Comparison of ENCODE assay signal across 9 cellular contexts in genomic region chrX:153649178-153649914, GRCh38. TPM values are rescaled to one million over a fixed set of nuclear protein-coding genes. Genes with fewer than 3 reads are reported as not detected.
DNase-seq lines count a peak whose midpoint lies in the region; ATAC-seq and TF ChIP-seq lines count a peak whose summit lies in the region.
"Had no signal": no experiment of that assay in that cellular context is flagged by ENCODE, and none has a peak within 500 bp of the region (broad histone marks: within the 10 kb centered on the region; RNA-seq: fewer than 3 reads in every experiment).

No MANE protein-coding gene starts in this region.

- 78 to 79% methylated on average over 19 to 26 of the region's 26 CpGs for WGBS in heart right ventricle, 2 donors

- intact Hi-C loops in activated CD4-positive, alpha-beta T cell treated with anti-CD3 and anti-CD28 coated beads, Interleukin-2, amount 10 ng/mL, durations not matched to agents 24 days and 14 days (cut with micrococcal nuclease), result loop anchor here (1.0 to 5.0 kb wide), 2 partner anchors 42 to 94 kb away; no protein-coding TSS in a partner anchor
- intact Hi-C loops in heart right ventricle (cut with DNase I), result loop anchor here in 2 of 10 donors (1.0 to 10.0 kb wide), 2 partner anchors 95 kb away; no protein-coding TSS in a partner anchor

- ATAC-seq in heart right ventricle, result peak in 5 of 8 donors; percentile 42 to 70 (median 60)

- H3K4me1 ChIP-seq in heart right ventricle, result peaks cover 0 to 11% (median 3%) of the 10 kb centered on the region in 9 donors

- peaks cover 28% of the 10 kb centered on the region for H3K27me3 Mint-ChIP-seq in activated CD4-positive, alpha-beta T cell treated with anti-CD3 and anti-CD28 coated beads, Interleukin-2, amount 10 ng/mL, durations not matched to agents 24 days and 14 days

- no peaks in the 10 kb centered on the region for H3K36me3 ChIP-seq in heart right ventricle

- peaks cover 2% of the 10 kb centered on the region for H3K4me1 Mint-ChIP-seq in activated CD4-positive, alpha-beta T cell treated with anti-CD3 and anti-CD28 coated beads, Interleukin-2, amount 10 ng/mL, durations not matched to agents 24 days and 14 days
- H3K4me1 Mint-ChIP-seq: nephron had no signal

- peak in 5 of 6 experiments; percentile 1 to 22 (median 14) for DNase-seq in stimulated activated naive CD4-positive, alpha-beta T cell (lab: John Stamatoyannopoulos, UW)
- no peak for DNase-seq in stimulated activated naive CD4-positive, alpha-beta T cell treated with Interleukin-2 at 50 U/mL for 16 hours (lab: John Stamatoyannopoulos, UW)
- DNase-seq in NCI-H2029 (lab: John Stamatoyannopoulos, UW) (peak; percentile 16), heart right ventricle (peak; percentile 17 to 28), NCI-H1930 (lab: John Stamatoyannopoulos, UW) (no peak), DMS114 treated with DMSO at 0.1 percent for 48 hours (lab: John Stamatoyannopoulos, UW; ENCODE audit: unreplicated experiment) (no peak)
- peak; percentile 77 for DNase-seq in activated CD4-positive, alpha-beta T cell treated with anti-CD3 and anti-CD28 coated beads, Interleukin-2, amount 10 ng/mL, durations not matched to agents 24 days and 14 days
- peak; percentile 11 for DNase-seq in stimulated activated CD8-positive, alpha-beta memory T cell treated with anti-CD3 and anti-CD28 coated beads, Interleukin-4, amount 100 ng/mL, for 24 hours (ENCODE audit: low read depth)

- no peak overlapping the region for H3K27ac ChIP-seq in heart right ventricle

- no peaks in the 10 kb centered on the region for H3K36me3 Mint-ChIP-seq in activated CD4-positive, alpha-beta T cell treated with anti-CD3 and anti-CD28 coated beads, Interleukin-2, amount 10 ng/mL, durations not matched to agents 24 days and 14 days (ENCODE audit: low read depth)

- H3K27me3 ChIP-seq in heart right ventricle, result peaks cover 0 to 52% (median 42%) of the 10 kb centered on the region in 7 donors

- H3K4me3 Mint-ChIP-seq in activated CD4-positive, alpha-beta T cell treated with anti-CD3 and anti-CD28 coated beads, Interleukin-2, amount 10 ng/mL, durations not matched to agents 24 days and 14 days, result no peak overlapping the region

- H3K9me3 Mint-ChIP-seq in activated CD4-positive, alpha-beta T cell treated with anti-CD3 and anti-CD28 coated beads, Interleukin-2, amount 10 ng/mL, durations not matched to agents 24 days and 14 days, result no peaks in the 10 kb centered on the region

- H3K27ac Mint-ChIP-seq in activated CD4-positive, alpha-beta T cell treated with anti-CD3 and anti-CD28 coated beads, Interleukin-2, amount 10 ng/mL, durations not matched to agents 24 days and 14 days, result no peak overlapping the region
- H3K27ac Mint-ChIP-seq: nephron had no signal

- H3K4me3 ChIP-seq in heart right ventricle, result no peak overlapping the region

- peak in 8 of 9 donors; percentile 9 to 51 (median 41) for TF ChIP-seq CTCF in heart right ventricle (IDR thresholded peaks at IDR 0.05)

- peaks cover 0 to 13% (median 0%) of the 10 kb centered on the region in 11 donors for H3K9me3 ChIP-seq in heart right ventricle

RNA-seq across cellular contexts. Expression of gene DUSP9, which starts 2.3 kb away (rescaled TPM):
- total RNA-seq in activated CD4-positive, alpha-beta T cell treated with anti-CD3 and anti-CD28 coated beads, Interleukin-2, amount 10 ng/mL, durations not matched to agents 24 days and 14 days, result 0.19 and 0.24 TPM in 2 replicates
- under 1 TPM in 1 of 10 donors, not detected in 9; 0.09 TPM for total RNA-seq in heart right ventricle
- under 1 TPM in 1 of 2 donors, not detected in 1; 0.03 TPM for polyA plus RNA-seq in heart right ventricle

RNA-seq across cellular contexts. Expression of gene PNCK, which starts 24.3 kb away (rescaled TPM):
- 0.36 and 0.84 TPM in 2 replicates for total RNA-seq in activated CD4-positive, alpha-beta T cell treated with anti-CD3 and anti-CD28 coated beads, Interleukin-2, amount 10 ng/mL, durations not matched to agents 24 days and 14 days
- total RNA-seq in heart right ventricle, result 10 to 100 TPM in 2 of 10 donors, 1 to 10 TPM in 8; 3.6 to 15.6 (median 5.9) TPM
- polyA plus RNA-seq in heart right ventricle, result 1 to 10 TPM; 2.0 to 5.6 TPM

RNA-seq across cellular contexts. Expression of gene SLC6A8, which starts 38.4 kb away (rescaled TPM):
- 3.5 TPM in 2 replicates for total RNA-seq in activated CD4-positive, alpha-beta T cell treated with anti-CD3 and anti-CD28 coated beads, Interleukin-2, amount 10 ng/mL, durations not matched to agents 24 days and 14 days
- total RNA-seq in heart right ventricle, result 100 to 1,000 TPM; 150 to 238 (median 186) TPM
- 100 to 1,000 TPM; 128 to 155 TPM for polyA plus RNA-seq in heart right ventricle

RNA-seq across cellular contexts. Expression of gene CCNQ, which starts 50.4 kb away (rescaled TPM):
- total RNA-seq in activated CD4-positive, alpha-beta T cell treated with anti-CD3 and anti-CD28 coated beads, Interleukin-2, amount 10 ng/mL, durations not matched to agents 24 days and 14 days, result 27.3 and 28.7 TPM in 2 replicates
- 10 to 100 TPM; 16.9 to 50.1 (median 21.7) TPM for total RNA-seq in heart right ventricle
- polyA plus RNA-seq in heart right ventricle, result 100 to 1,000 TPM in 1 of 2 donors, 10 to 100 TPM in 1; 95.2 to 132 TPM

Comparison
In these comparisons a context has a peak if more than half of its experiments do, and no peak if none do; other contexts are left out.
1. DNase-seq: peak in stimulated activated naive CD4-positive, alpha-beta T cell (5 of 6), NCI-H2029 (single experiment), activated CD4-positive, alpha-beta T cell treated with anti-CD3 and anti-CD28 coated beads, Interleukin-2, amount 10 ng/mL, durations not matched to agents 24 days and 14 days (single experiment), heart right ventricle (2 of 2) and stimulated activated CD8-positive, alpha-beta memory T cell treated with anti-CD3 and anti-CD28 coated beads, Interleukin-4, amount 100 ng/mL, for 24 hours (single experiment); none in stimulated activated naive CD4-positive, alpha-beta T cell treated with Interleukin-2 at 50 U/mL for 16 hours (single experiment), NCI-H1930 (0 of 2) and DMS114 treated with DMSO at 0.1 percent for 48 hours (single experiment).
2. RNA of gene SLC6A8, which starts 38.4 kb away (total RNA-seq): 150 to 238 TPM in heart right ventricle; 3.5 TPM in activated CD4-positive, alpha-beta T cell treated with anti-CD3 and anti-CD28 coated beads, Interleukin-2, amount 10 ng/mL, durations not matched to agents 24 days and 14 days; every median in the first group is over 10 times any median in the second.